ENCODE assay signal across 18 cellular contexts in genomic region chr6:40891131-40891530, GRCh38.
DNase-seq lines count a peak whose midpoint lies in the region; ATAC-seq and TF ChIP-seq lines count a peak whose summit lies in the region.
"Had no signal": no experiment of that assay in that cellular context is flagged by ENCODE, and none has a peak within 500 bp of the region (broad histone marks: within the 10 kb centered on the region; RNA-seq: fewer than 3 reads in every experiment).

No MANE protein-coding gene starts in this region.

- no peaks in the 10 kb centered on the region for H3K9me3 Mint-ChIP-seq in nephron progenitor cell
- H3K9me3 Mint-ChIP-seq: CD4-positive, CD25-positive, alpha-beta regulatory T cell; CD8-positive, alpha-beta T cell had no signal

- DNase-seq in Panc1 (ENCODE audit: low read depth, low spot score) (no peak), coronary artery (ENCODE audit: low spot score) (peak; percentile 59), nephron progenitor cell (no peak), BE2C (no peak), GM10266 (ENCODE audit: extremely low spot score) (no peak)
- DNase-seq: Caco-2; CD4-positive, CD25-positive, alpha-beta regulatory T cell; CD8-positive, alpha-beta T cell; DMS153; DND-41; GM23248; H7; HCEC 1CT had no signal

- no peaks in the 10 kb centered on the region for H3K36me3 ChIP-seq in Panc1 (ENCODE audit: control insufficient read depth, insufficient read depth, low read length)
- H3K36me3 ChIP-seq in BE2C = no peaks in the 10 kb centered on the region
- H3K36me3 ChIP-seq: BLaER1 had no signal

- ATAC-seq in Panc1 (no peak), GM19452 (IDR thresholded peaks at IDR 0.05; ENCODE audit: unreplicated experiment) (no peak), HG03095 (IDR thresholded peaks at IDR 0.05; ENCODE audit: unreplicated experiment) (no peak)
- ATAC-seq: CD8-positive, alpha-beta T cell; GM12878 had no signal

- POLR2A ChIA-PET in Panc1 (lab: Charles Lee) = no interaction called here

- H3K4me1 ChIP-seq in Panc1 (ENCODE audit: control insufficient read depth, insufficient read depth, low read length) = peaks cover 12% of the 10 kb centered on the region
- H3K4me1 ChIP-seq in BE2C = peaks cover 47% of the 10 kb centered on the region
- H3K4me1 ChIP-seq: BLaER1 had no signal

- H3K27me3 ChIP-seq in Panc1 (ENCODE audit: control insufficient read depth, insufficient read depth, low read length) (no peaks in the 10 kb centered on the region), BE2C (no peaks in the 10 kb centered on the region)
- H3K27me3 ChIP-seq: BLaER1 had no signal

- H3K27ac ChIP-seq in Panc1 (ENCODE audit: low read length) = peak overlapping the region; percentile 58; the same call in 1 of the 2 replicates
- no peak overlapping the region for H3K27ac ChIP-seq in coronary artery
- H3K27ac ChIP-seq: BLaER1, C4-2B, GM23248 had no signal

- CTCF ChIA-PET in Panc1 (lab: Charles Lee) = no interaction called here

- H3K4me3 Mint-ChIP-seq in nephron progenitor cell = no peak overlapping the region
- H3K4me3 Mint-ChIP-seq: CD4-positive, CD25-positive, alpha-beta regulatory T cell; CD8-positive, alpha-beta T cell had no signal

- no peaks in the 10 kb centered on the region for H3K9me3 ChIP-seq in Panc1 (ENCODE audit: control insufficient read depth, insufficient read depth, low read depth, low read length)
- H3K9me3 ChIP-seq in BE2C = no peaks in the 10 kb centered on the region
- H3K9me3 ChIP-seq: BLaER1, Caco-2 had no signal

- in situ Hi-C loops in Panc1 (cut with HindIII; ENCODE audit: low pct_unique_long_range_greater_than_20kb, low sequenced_read_pairs) = no loop called here

- H3K4me1 Mint-ChIP-seq in nephron progenitor cell = peaks cover 89% of the 10 kb centered on the region
- H3K4me1 Mint-ChIP-seq: CD4-positive, CD25-positive, alpha-beta regulatory T cell had no signal

- intact Hi-C loops in Panc1 (cut with micrococcal nuclease; ENCODE audit: unreplicated experiment) = no loop called here

- H3K36me3 Mint-ChIP-seq in nephron progenitor cell (ENCODE audit: low read depth) = peaks cover under 1% of the 10 kb centered on the region
- H3K36me3 Mint-ChIP-seq: CD4-positive, CD25-positive, alpha-beta regulatory T cell; CD8-positive, alpha-beta T cell had no signal

- no peak for TF ChIP-seq CTCF in Panc1 (IDR thresholded peaks at IDR 0.05)
- no peak for TF ChIP-seq CTCF in coronary artery (IDR thresholded peaks at IDR 0.05)
- no peak for TF ChIP-seq CTCF in nephron progenitor cell (IDR thresholded peaks at IDR 0.05)
- no peak for TF ChIP-seq CTCF in BE2C (IDR thresholded peaks at IDR 0.05; ENCODE audit: low read depth, low read length)
- no peak for TF ChIP-seq CTCF in GM10266 (IDR thresholded peaks at IDR 0.05; ENCODE audit: control insufficient read depth, insufficient read depth, low read depth, missing control alignments)

- H3K4me3 ChIP-seq in Panc1 (ENCODE audit: low read depth in 2 of 2, low read length in 2 of 2) = no peak overlapping the region
- H3K4me3 ChIP-seq in coronary artery = no peak overlapping the region
- no peak overlapping the region for H3K4me3 ChIP-seq in BE2C (ENCODE audit: low read depth, low read length)
- H3K4me3 ChIP-seq: BLaER1, GM12878, GM23248 had no signal

- peak overlapping the region; percentile 78 for H3K27ac Mint-ChIP-seq in nephron progenitor cell
- H3K27ac Mint-ChIP-seq: CD8-positive, alpha-beta T cell had no signal

- no TSS peak for BruUV-seq in Panc1 (replicated peaks; lab: Mats Ljungman, UMichigan)

- H3K27me3 Mint-ChIP-seq in nephron progenitor cell (ENCODE audit: low read depth, poor library complexity) = peaks cover 40% of the 10 kb centered on the region
